1 cellular context compared by ENCODE assay signal in genomic region chr11:65857500-65858353, GRCh38.
TF ChIP-seq lines count a peak whose summit lies in the region.

Gene CFL1, minus strand, starts transcription at chr11:65858180. Its CDS starts 81 bp downstream, at chr11:65858099.

TF ChIP-seq in HepG2, 621 proteins besides CTCF, POLR2A, EP300 and RAD21 (continued from another document and continues in another):
- TF ChIP-seq ZBTB44 (CRISPR knock-in tag; IDR thresholded peaks at IDR 0.05), result no peak
- TF ChIP-seq ZNF639 (CRISPR knock-in tag; conservative IDR thresholded peaks at IDR 0.05), result peak; percentile 86
- 0 out of 2 replicates have a peak, but pooled peaks have one; percentile 62 for TF ChIP-seq ZNF670 (CRISPR knock-in tag; IDR thresholded peaks at IDR 0.05; ENCODE audit: borderline replicate concordance)
- peak; percentile 29; the same call in 1 of the 2 replicates for TF ChIP-seq POGK (CRISPR knock-in tag; conservative IDR thresholded peaks at IDR 0.05)
- no peak for TF ChIP-seq ZNF619 (CRISPR knock-in tag; IDR thresholded peaks at IDR 0.05)
- no peak; the same call in 1 of the 2 replicates for TF ChIP-seq FOXC1 (CRISPR knock-in tag; IDR thresholded peaks at IDR 0.05; ENCODE audit: borderline replicate concordance)
- peak; percentile 87 for TF ChIP-seq HOXA3 (CRISPR knock-in tag; IDR thresholded peaks at IDR 0.05)
- 0 out of 2 replicates have a peak, but pooled peaks have one; percentile 66 for TF ChIP-seq EED (CRISPR knock-in tag; IDR thresholded peaks at IDR 0.05)
- no peak for TF ChIP-seq ZC3H4 (CRISPR knock-in tag; IDR thresholded peaks at IDR 0.05; ENCODE audit: borderline replicate concordance)
- TF ChIP-seq SOX13 (IDR thresholded peaks at IDR 0.05), result no peak
- TF ChIP-seq SOX13 (CRISPR knock-in tag; conservative IDR thresholded peaks at IDR 0.05 in 1 of 2, IDR thresholded peaks at IDR 0.05 in 1 of 2), result peak in 1 of 2 experiments; percentile 77; a peak in 2 of 4 replicates
- TF ChIP-seq FUBP1 (CRISPR knock-in tag; IDR thresholded peaks at IDR 0.05; ENCODE audit: borderline replicate concordance), result no peak
- TF ChIP-seq PAF1 (CRISPR knock-in tag; IDR thresholded peaks at IDR 0.05), result no peak
- 0 out of 2 replicates have a peak, but pooled peaks have one; percentile 46 for TF ChIP-seq ZNF224 (CRISPR knock-in tag; IDR thresholded peaks at IDR 0.05)
- TF ChIP-seq ATF1 (CRISPR knock-in tag; IDR thresholded peaks at IDR 0.05), result no peak
- TF ChIP-seq ZBTB37 (CRISPR knock-in tag; IDR thresholded peaks at IDR 0.05), result no peak
- TF ChIP-seq HOXA5 (CRISPR knock-in tag; IDR thresholded peaks at IDR 0.05), result no peak
- 0 out of 2 replicates have a peak, but pooled peaks have one; percentile 50 for TF ChIP-seq ZNF839 (CRISPR knock-in tag; IDR thresholded peaks at IDR 0.05; ENCODE audit: borderline replicate concordance)
- 0 out of 2 replicates have a peak, but pooled peaks have one; percentile 55 for TF ChIP-seq BRD4 (CRISPR knock-in tag; IDR thresholded peaks at IDR 0.05)
- peak; percentile 31; the same call in 1 of the 2 replicates for TF ChIP-seq RARA (CRISPR knock-in tag; IDR thresholded peaks at IDR 0.05)
- TF ChIP-seq PCBP1 (IDR thresholded peaks at IDR 0.05; ENCODE audit: borderline replicate concordance, low read depth, low read length), result no peak
- no peak for TF ChIP-seq CBX2 (IDR thresholded peaks at IDR 0.05; ENCODE audit: low read depth, low read length)
- no peak for TF ChIP-seq CBX2 (CRISPR knock-in tag; IDR thresholded peaks at IDR 0.05; ENCODE audit: low read depth)
- TF ChIP-seq ZNF616 (CRISPR knock-in tag; IDR thresholded peaks at IDR 0.05; ENCODE audit: low read depth), result no peak; the same call in 1 of the 2 replicates
- peak; percentile 33; the same call in 1 of the 2 replicates for TF ChIP-seq BORCS8-MEF2B (CRISPR knock-in tag; IDR thresholded peaks at IDR 0.05)
- peak; percentile 92 for TF ChIP-seq KAT8 (CRISPR knock-in tag; IDR thresholded peaks at IDR 0.05)
- TF ChIP-seq MXD1 (CRISPR knock-in tag; IDR thresholded peaks at IDR 0.05), result peak; percentile 80
- TF ChIP-seq EZH2 (conservative IDR thresholded peaks at IDR 0.05; ENCODE audit: low read depth, low read length), result no peak
- no peak for TF ChIP-seq ZNF550 (CRISPR knock-in tag; IDR thresholded peaks at IDR 0.05; ENCODE audit: borderline replicate concordance)
- TF ChIP-seq MXD4 (CRISPR knock-in tag; IDR thresholded peaks at IDR 0.05), result peak; percentile 63
- TF ChIP-seq JARID2 (CRISPR knock-in tag; IDR thresholded peaks at IDR 0.05; ENCODE audit: insufficient replicate concordance), result no peak
- peak; percentile 67 for TF ChIP-seq ZBTB40 (IDR thresholded peaks at IDR 0.05)
- peak; percentile 76; the same call in 1 of the 2 replicates for TF ChIP-seq ZBTB40 (CRISPR knock-in tag; IDR thresholded peaks at IDR 0.05)
- TF ChIP-seq HES4 (CRISPR knock-in tag; IDR thresholded peaks at IDR 0.05; ENCODE audit: borderline replicate concordance), result peak; percentile 67
- peak; percentile 89 for TF ChIP-seq TFDP1 (CRISPR knock-in tag; IDR thresholded peaks at IDR 0.05; ENCODE audit: borderline replicate concordance)
- peak; percentile 69 for TF ChIP-seq TARDBP (CRISPR knock-in tag; IDR thresholded peaks at IDR 0.05)
- peak; percentile 75 for TF ChIP-seq ZGPAT (CRISPR knock-in tag; IDR thresholded peaks at IDR 0.05)
- no peak for TF ChIP-seq HMG20A (CRISPR knock-in tag; IDR thresholded peaks at IDR 0.05; ENCODE audit: borderline replicate concordance)
- 0 out of 2 replicates have a peak, but pooled peaks have one; percentile 41 for TF ChIP-seq ZFP1 (CRISPR knock-in tag; IDR thresholded peaks at IDR 0.05)
- peak; percentile 99 for TF ChIP-seq RBFOX2 (IDR thresholded peaks at IDR 0.05; ENCODE audit: low read depth, low read length)
- TF ChIP-seq LBX2 (CRISPR knock-in tag; IDR thresholded peaks at IDR 0.05; ENCODE audit: borderline replicate concordance), result no peak
